10 cellular contexts compared by ENCODE assay signal in genomic region chr3:27279153-27279552, GRCh38.
DNase-seq lines count a peak whose midpoint lies in the region; ATAC-seq and TF ChIP-seq lines count a peak whose summit lies in the region.
"Had no signal": no experiment of that assay in that cellular context is flagged by ENCODE, and none has a peak within 500 bp of the region (broad histone marks: within the 10 kb centered on the region; RNA-seq: fewer than 3 reads in every experiment).

No MANE protein-coding gene starts in this region.

- TF ChIP-seq POLR2A in adrenal gland (IDR thresholded peaks at IDR 0.05): no peak

- no peak overlapping the region for H2AFZ ChIP-seq in MM.1S (ENCODE audit: low read length)

- ATAC-seq in GM18519 (IDR thresholded peaks at IDR 0.05; ENCODE audit: low FRiP score, unreplicated experiment) (no peak), HG03354 (IDR thresholded peaks at IDR 0.05; ENCODE audit: poor library complexity, severe bottlenecking, unreplicated experiment) (no peak)
- ATAC-seq: activated T-cell treated with anti-CD3 and anti-CD28 coated beads, Interleukin-2, amount 50 U/mL, for 4 hours had no signal

- H3K9me2 ChIP-seq in MM.1S (replicated peaks; ENCODE audit: insufficient read depth, low read length): no peaks in the 10 kb centered on the region

- H3K4me1 Mint-ChIP-seq in CD14-positive monocyte: no peaks in the 10 kb centered on the region

- H3K27ac ChIP-seq in MM.1S (ENCODE audit: low read length) (no peak overlapping the region), colonic mucosa (no peak overlapping the region), adrenal gland (no peak overlapping the region)

- TF ChIP-seq CTCF in MM.1S (IDR thresholded peaks at IDR 0.05; ENCODE audit: low read length) (peak; percentile 35), colonic mucosa (IDR thresholded peaks at IDR 0.05) (peak; percentile 27), CD14-positive monocyte (IDR thresholded peaks at IDR 0.05) (no peak), adrenal gland (IDR thresholded peaks at IDR 0.05) (peak in 2 of 6 experiments; percentile 22 to 32)

- H4K20me1 ChIP-seq in MM.1S (ENCODE audit: insufficient read depth, low read length): no peaks in the 10 kb centered on the region

- no peak overlapping the region for H3K4me3 Mint-ChIP-seq in CD14-positive monocyte
- H3K4me3 Mint-ChIP-seq: activated T-cell treated with anti-CD3 and anti-CD28 coated beads, Interleukin-2, amount 50 U/mL, for 4 hours had no signal

- H3F3A ChIP-seq in MM.1S (ENCODE audit: insufficient read depth, low read length): no peaks in the 10 kb centered on the region

- no peak overlapping the region for H3K4me3 ChIP-seq in MM.1S (ENCODE audit: low read length)
- H3K4me3 ChIP-seq in colonic mucosa: no peak overlapping the region
- no peak overlapping the region for H3K4me3 ChIP-seq in adrenal gland

- H3K4me1 ChIP-seq in MM.1S (ENCODE audit: low read length) (no peaks in the 10 kb centered on the region), colonic mucosa (no peaks in the 10 kb centered on the region), adrenal gland (replicated peaks in 1 of 2) (no peaks in the 10 kb centered on the region)

- H3K27me3 Mint-ChIP-seq in CD14-positive monocyte (ENCODE audit: low read depth in 3 of 3): no peaks in the 10 kb centered on the region

- no peak overlapping the region for H3K4me2 ChIP-seq in MM.1S (ENCODE audit: low read depth, low read length)

- WGBS in adrenal gland, 4 donors: 52 to 75% (median 70%) methylated on average over 1 of the region's 1 CpG

- H3K36me3 Mint-ChIP-seq in CD14-positive monocyte: no peaks in the 10 kb centered on the region

- H3K9me3 ChIP-seq in MM.1S (replicated peaks; ENCODE audit: insufficient read depth, low read length) (no peaks in the 10 kb centered on the region), colonic mucosa (no peaks in the 10 kb centered on the region), adrenal gland (replicated peaks in 1 of 3) (no peaks in the 10 kb centered on the region)

- H3K27me3 ChIP-seq in MM.1S (replicated peaks; ENCODE audit: insufficient read depth, low read length) (no peaks in the 10 kb centered on the region), colonic mucosa (no peaks in the 10 kb centered on the region), adrenal gland (no peaks in the 10 kb centered on the region)

- no peak overlapping the region for H3K9ac ChIP-seq in MM.1S (ENCODE audit: low read length)
- H3K9ac ChIP-seq in colonic mucosa (ENCODE audit: low read depth in 2 of 2, low read length in 2 of 2): no peak overlapping the region

- H3K27ac Mint-ChIP-seq in CD14-positive monocyte: no peak overlapping the region

- H3K9me3 Mint-ChIP-seq in CD14-positive monocyte: peaks cover 0 to 3% (median 0%) of the 10 kb centered on the region in 7 donors

- H3K36me3 ChIP-seq in MM.1S (replicated peaks; ENCODE audit: insufficient read depth, low read length) (no peaks in the 10 kb centered on the region), colonic mucosa (no peaks in the 10 kb centered on the region), adrenal gland (replicated peaks in 1 of 2) (no peaks in the 10 kb centered on the region)

- peak; percentile 48 for DNase-seq in DMS53 (lab: John Stamatoyannopoulos, UW)
- peak; percentile 12 for DNase-seq in MM.1S
- peak; percentile 31 for DNase-seq in colonic mucosa
- peak; percentile 16 for DNase-seq in middle frontal gyrus (ENCODE audit: extremely low spot score, low spot score)
- DNase-seq in CD14-positive monocyte (ENCODE audit: low spot score): no peak
- no peak for DNase-seq in adrenal gland
- DNase-seq: activated T-cell treated with anti-CD3 and anti-CD28 coated beads, Interleukin-2, amount 50 U/mL, for 4 hours; NCI-H446 treated with DMSO at 0.1 percent for 48 hours had no signal

- intact Hi-C loops in colonic mucosa (cut with DNase I): no loop called here
- intact Hi-C loops in CD14-positive monocyte (cut with micrococcal nuclease): no loop called here
- intact Hi-C loops in adrenal gland (cut with DNase I): loop anchor here in 1 of 2 donors (5.0 kb wide), 1 partner anchor 152 kb away; no protein-coding TSS in a partner anchor

- no peaks in the 10 kb centered on the region for H3K79me2 ChIP-seq in MM.1S (ENCODE audit: low read length)

Comparison
In these comparisons a context has a peak if more than half of its experiments do, and no peak if none do; other contexts are left out.
1. DNase-seq: peak in DMS53 (single experiment), MM.1S (single experiment), colonic mucosa (single experiment) and middle frontal gyrus (single experiment); none in CD14-positive monocyte (single experiment) and adrenal gland (0 of 7).